Comparison of ENCODE assay signal across 8 cellular contexts in genomic region chr5:172868924-172869565, GRCh38. TPM values are rescaled to one million over a fixed set of nuclear protein-coding genes. Genes with fewer than 3 reads are reported as not detected.
DNase-seq lines count a peak whose midpoint lies in the region; ATAC-seq and TF ChIP-seq lines count a peak whose summit lies in the region.

No MANE protein-coding gene starts in this region.

- H2AFZ ChIP-seq in mammary epithelial cell (ENCODE audit: low read depth, low read length): no peak overlapping the region

- intact Hi-C loops in mammary epithelial cell (cut with micrococcal nuclease) (loop anchor here (1.0 kb wide), 2 partner anchors 63 to 68 kb away; no protein-coding TSS in a partner anchor), left colon (cut with DNase I, micrococcal nuclease) (no loop called here)

- H3K36me3 ChIP-seq in mammary epithelial cell (ENCODE audit: insufficient read depth, low read length): no peaks in the 10 kb centered on the region

- peak overlapping the region; percentile 86 for H3K27ac ChIP-seq in mammary epithelial cell (ENCODE audit: insufficient read depth, low read depth, low read length)

- H3K9me3 ChIP-seq in mammary epithelial cell (replicated peaks; ENCODE audit: insufficient read depth, low read length): no peaks in the 10 kb centered on the region

- peaks cover 58% of the 10 kb centered on the region for H3K4me1 ChIP-seq in mammary epithelial cell (ENCODE audit: insufficient read depth, low read length)

- peak overlapping the region; percentile 61 for H3K4me2 ChIP-seq in mammary epithelial cell (ENCODE audit: insufficient read depth, low read depth, low read length)

- in situ Hi-C loops in mammary epithelial cell (cut with MboI; ENCODE audit: low sequenced_read_pairs in 2 of 2): loop anchor here in 1 of 2 donors (10.0 kb wide), 1 partner anchor 94 kb away; the partner anchor contains the start of gene DUSP1

- ATAC-seq in left colon (peak; percentile 22), HG02852 (IDR thresholded peaks at IDR 0.05; ENCODE audit: unreplicated experiment) (no peak), GM18517 (IDR thresholded peaks at IDR 0.05; ENCODE audit: unreplicated experiment) (no peak)

- DNase-seq in HPDE6-E6E7 (ENCODE audit: extremely low spot score) (peak; percentile 49), mammary epithelial cell (peak; percentile 76), left colon (peak in 1 of 2 donors; percentile 77), superior temporal gyrus (ENCODE audit: extremely low spot score) (peak; percentile 87), DMS53 treated with DMSO at 0.1 percent for 48 hours (lab: John Stamatoyannopoulos, UW; ENCODE audit: unreplicated experiment) (no peak), NCI-H2171 treated with DMSO at 0.1 percent for 48 hours (lab: John Stamatoyannopoulos, UW) (no peak)

- WGBS in mammary epithelial cell (ENCODE audit: low coverage, missing lambda C conversion rate): 20% methylated on average over 8 of the region's 10 CpGs

- H3K4me3 ChIP-seq in mammary epithelial cell (replicated peaks in 1 of 3; ENCODE audit: insufficient read depth in 1 of 3, low read depth in 2 of 3, low read length in 3 of 3): no peak overlapping the region

- TF ChIP-seq CTCF in mammary epithelial cell (conservative IDR thresholded peaks at IDR 0.05 in 1 of 2, IDR thresholded peaks at IDR 0.05 in 1 of 2; ENCODE audit: extremely low read depth in 1 of 2, insufficient read depth in 1 of 2, low read depth in 1 of 2, low read length in 2 of 2): peak in 1 of 2 donors; percentile 35

- peak overlapping the region; percentile 29 for H3K9ac ChIP-seq in mammary epithelial cell (ENCODE audit: insufficient read depth, low read length)

- CTCF ChIA-PET in mammary epithelial cell (lab: Charles Lee; ENCODE audit: low non-redundant PET): no interaction called here

- peaks cover 21% of the 10 kb centered on the region for H3K79me2 ChIP-seq in mammary epithelial cell (ENCODE audit: insufficient read depth, low read length)

- no peaks in the 10 kb centered on the region for H4K20me1 ChIP-seq in mammary epithelial cell (ENCODE audit: insufficient read depth, low read length)

- dilution Hi-C loops in mammary epithelial cell (cut with HindIII; ENCODE audit: low sequenced_read_pairs): no loop called here

- no TSS peak for BruUV-seq in mammary epithelial cell (replicated peaks; lab: Mats Ljungman, UMichigan)

- no peaks in the 10 kb centered on the region for H3K27me3 ChIP-seq in mammary epithelial cell (ENCODE audit: insufficient read depth, low read length)

RNA-seq across cellular contexts. Expression of gene ERGIC1, which starts 35.0 kb away (rescaled TPM):
- total RNA-seq in mammary epithelial cell: 10 to 100 TPM; 58.8 to 98.6 TPM
- 111 TPM for polyA plus RNA-seq in mammary epithelial cell
- 158 TPM for polyA minus RNA-seq in mammary epithelial cell
- 100 to 1,000 TPM; 201 to 223 TPM for total RNA-seq in left colon

Comparison
In these comparisons a context has a peak if more than half of its experiments do, and no peak if none do; other contexts are left out.
1. DNase-seq: peak in HPDE6-E6E7 (single experiment), mammary epithelial cell (single experiment) and superior temporal gyrus (single experiment); none in DMS53 treated with DMSO at 0.1 percent for 48 hours (single experiment) and NCI-H2171 treated with DMSO at 0.1 percent for 48 hours (single experiment).